ENCODE assay signal across 6 cellular contexts in genomic region chr12:131744675-131745074, GRCh38. TPM values are rescaled to one million over a fixed set of nuclear protein-coding genes. Genes with fewer than 3 reads are reported as not detected.
DNase-seq lines count a peak whose midpoint lies in the region; ATAC-seq, FAIRE-seq and TF ChIP-seq lines count a peak whose summit lies in the region.
"Not testable (repeated sequence)": the region's sequence is repeated elsewhere in the genome, so short reads cannot be mapped to it uniquely, and the experiment has no call there.

No MANE protein-coding gene starts in this region.

- TF ChIP-seq RAD21 in K562 (CRISPR knock-in tag; conservative IDR thresholded peaks at IDR 0.05 in 1 of 2, IDR thresholded peaks at IDR 0.05 in 1 of 2), result not testable (repeated sequence)

- not testable (repeated sequence) for DNase-seq in activated naive CD4-positive, alpha-beta T cell treated with anti-CD3 and anti-CD28 coated beads, Interleukin-2, amount 10 ng/mL, durations not matched to agents 7 days and 5 days; endothelial cell (ENCODE audit: low spot score)
- DNase-seq in K562 (ENCODE audit: extremely low read depth in 1 of 4, low spot score in 3 of 4) (peak in 1 of 4 experiments; percentile 18), islet precursor cell (peak; percentile 43), osteocyte (ENCODE audit: extremely low spot score, unreplicated experiment) (peak; percentile 17)

- TF ChIP-seq CTCF in HEK293 (tag by site-specific recombination; IDR thresholded peaks at IDR 0.05); K562 (IDR thresholded peaks at IDR 0.05 in 2 of 3, conservative IDR thresholded peaks at IDR 0.05 in 1 of 3; ENCODE audit: insufficient read depth in 2 of 3, low read depth in 1 of 3, low read length in 3 of 3); endothelial cell (IDR thresholded peaks at IDR 0.05; ENCODE audit: unreplicated experiment); osteocyte (IDR thresholded peaks at IDR 0.05): not testable (repeated sequence)

- H3K4me3 ChIP-seq in HEK293 (ENCODE audit: low read depth, low read length); K562: not testable (repeated sequence)

- H3K4me3 Mint-ChIP-seq in activated naive CD4-positive, alpha-beta T cell treated with anti-CD3 and anti-CD28 coated beads, Interleukin-2, amount 10 ng/mL, durations not matched to agents 7 days and 5 days; osteocyte (ENCODE audit: unreplicated experiment): not testable (repeated sequence)
- H3K4me3 Mint-ChIP-seq in endothelial cell (ENCODE audit: unreplicated experiment), result peak overlapping the region; percentile 44

- not testable (repeated sequence) for ATAC-seq in K562

- not testable (repeated sequence) for H2AFZ ChIP-seq in K562 (ENCODE audit: low read depth, low read length)

- H3K36me3 Mint-ChIP-seq in activated naive CD4-positive, alpha-beta T cell treated with anti-CD3 and anti-CD28 coated beads, Interleukin-2, amount 10 ng/mL, durations not matched to agents 7 days and 5 days, result peaks cover 55% of the 10 kb centered on the region
- peaks cover 65% of the 10 kb centered on the region for H3K36me3 Mint-ChIP-seq in endothelial cell (ENCODE audit: low read depth, unreplicated experiment)
- peaks cover 66% of the 10 kb centered on the region for H3K36me3 Mint-ChIP-seq in osteocyte (ENCODE audit: unreplicated experiment)

- peak; percentile 42 for FAIRE-seq in K562 (lab: Jason Lieb, UNC)

- H3K4me2 ChIP-seq in K562 (ENCODE audit: insufficient read depth, low read length), result not testable (repeated sequence)

- H3K79me2 ChIP-seq in K562 (ENCODE audit: control insufficient read depth, insufficient read depth, low read length), result not testable (repeated sequence)

- POLR2A ChIA-PET in HEK293 (lab: Yijun Ruan, JAX), result not testable (repeated sequence)
- POLR2A ChIA-PET in K562 (lab: Yijun Ruan, JAX), result interaction anchor here (1.4 kb wide), 1 partner anchor 7 kb away, joined by 4 read pairs; no protein-coding TSS in a partner anchor

- H4K20me1 ChIP-seq in K562 (replicated peaks; ENCODE audit: control insufficient read depth, insufficient read depth, low read length), result not testable (repeated sequence)

- not testable (repeated sequence) for H3K4me1 ChIP-seq in HEK293 (ENCODE audit: control insufficient read depth, insufficient read depth, low read length); K562 (replicated peaks in 1 of 2; ENCODE audit: control insufficient read depth in 2 of 2, insufficient read depth in 2 of 2, low read length in 2 of 2)

- not testable (repeated sequence) for H3K9ac ChIP-seq in K562 (ENCODE audit: insufficient read depth in 1 of 2, low read depth in 2 of 2, low read length in 2 of 2)

- H3K9me1 ChIP-seq in K562 (ENCODE audit: control insufficient read depth, insufficient read depth, low read length), result not testable (repeated sequence)

- in situ Hi-C loops in K562 (cut with MboI), result not testable (repeated sequence)

- not testable (repeated sequence) for H3K27me3 Mint-ChIP-seq in activated naive CD4-positive, alpha-beta T cell treated with anti-CD3 and anti-CD28 coated beads, Interleukin-2, amount 10 ng/mL, durations not matched to agents 7 days and 5 days; endothelial cell (ENCODE audit: unreplicated experiment); osteocyte (ENCODE audit: unreplicated experiment)

- TF ChIP-seq EP300 in K562 (IDR thresholded peaks at IDR 0.05; ENCODE audit: low read length), result not testable (repeated sequence)

- BruUV-seq in K562 (replicated peaks; lab: Mats Ljungman, UMichigan), result not testable (repeated sequence)

- CTCF ChIA-PET in HEK293 (lab: Yijun Ruan, JAX); activated naive CD4-positive, alpha-beta T cell treated with anti-CD3 and anti-CD28 coated beads, Interleukin-2, amount 10 ng/mL, durations not matched to agents 7 days and 5 days (lab: Charles Lee); K562 (lab: Yijun Ruan, JAX; ENCODE audit: low intra/inter-chr PET ratio): not testable (repeated sequence)

- not testable (repeated sequence) for TF ChIP-seq POLR2A in K562 (conservative IDR thresholded peaks at IDR 0.05)

- not testable (repeated sequence) for H3K27me3 ChIP-seq in K562 (ENCODE audit: control insufficient read depth in 2 of 2, insufficient read depth in 2 of 2, low read length in 2 of 2)

- peak overlapping the region; percentile 56 for H3K27ac Mint-ChIP-seq in activated naive CD4-positive, alpha-beta T cell treated with anti-CD3 and anti-CD28 coated beads, Interleukin-2, amount 10 ng/mL, durations not matched to agents 7 days and 5 days
- H3K27ac Mint-ChIP-seq in endothelial cell (ENCODE audit: unreplicated experiment); osteocyte (ENCODE audit: unreplicated experiment): not testable (repeated sequence)

- WGBS in K562 (ENCODE audit: insufficient coverage, low coverage, missing lambda C conversion rate), result 100% methylated on average over 1 of the region's 1 CpG

- not testable (repeated sequence) for H3K9me3 ChIP-seq in HEK293 (ENCODE audit: control insufficient read depth, insufficient read depth, low read depth, low read length)
- H3K9me3 ChIP-seq in K562 (replicated peaks; ENCODE audit: control insufficient read depth, insufficient read depth, low read depth, low read length), result peaks cover 24% of the 10 kb centered on the region

- H3K36me3 ChIP-seq in HEK293 (ENCODE audit: control insufficient read depth in 2 of 2, insufficient read depth in 1 of 2, low read length in 2 of 2) (peaks cover 11 to 89% of the 10 kb centered on the region in 2 experiments), K562 (ENCODE audit: control insufficient read depth, insufficient read depth, low read length) (peaks cover 89% of the 10 kb centered on the region)

- H3K27ac ChIP-seq in HEK293 (ENCODE audit: extremely low read depth, low read depth, low read length); K562 (ENCODE audit: extremely low read depth, low read depth, low read length): not testable (repeated sequence)

- intact Hi-C loops in K562 (cut with micrococcal nuclease), result not testable (repeated sequence)

- not testable (repeated sequence) for H3K4me1 Mint-ChIP-seq in activated naive CD4-positive, alpha-beta T cell treated with anti-CD3 and anti-CD28 coated beads, Interleukin-2, amount 10 ng/mL, durations not matched to agents 7 days and 5 days; osteocyte (ENCODE audit: unreplicated experiment)
- peaks cover 15% of the 10 kb centered on the region for H3K4me1 Mint-ChIP-seq in endothelial cell (ENCODE audit: unreplicated experiment)

- peaks cover 20% of the 10 kb centered on the region for H3K9me3 Mint-ChIP-seq in activated naive CD4-positive, alpha-beta T cell treated with anti-CD3 and anti-CD28 coated beads, Interleukin-2, amount 10 ng/mL, durations not matched to agents 7 days and 5 days
- not testable (repeated sequence) for H3K9me3 Mint-ChIP-seq in endothelial cell (ENCODE audit: unreplicated experiment); osteocyte (ENCODE audit: unreplicated experiment)

TF ChIP-seq in HEK293, 187 proteins besides CTCF, POLR2A, EP300 and RAD21:
- TF ChIP-seq EGR2 (tag by site-specific recombination; IDR thresholded peaks at IDR 0.05; ENCODE audit: low read depth), result peak; percentile 32; the same call in 1 of the 2 replicates
TF ChIP-seq in HEK293: peak in this region for 1; not testable (repeated sequence) for 186.

TF ChIP-seq in K562, 482 proteins besides CTCF, POLR2A, EP300 and RAD21:
- TF ChIP-seq ZFP36 (IDR thresholded peaks at IDR 0.05; ENCODE audit: low read depth, low read length, partially characterized antibody), result peak; percentile 33
- TF ChIP-seq ZNF431 (CRISPR knock-in tag; IDR thresholded peaks at IDR 0.05), result peak; percentile 99
- peak; percentile 30; the same call in 1 of the 2 replicates for TF ChIP-seq TRIM28 (IDR thresholded peaks at IDR 0.05)

RNA-seq across cellular contexts. Expression of gene SFSWAP, which starts 33.8 kb away (rescaled TPM):
- total RNA-seq in K562 (2011; cell fraction: chromatin; rRNA removed; ENCODE audit: low replicate concordance), result 141 and 174 TPM in 2 replicates
- 69.2 and 73.8 TPM in 2 replicates for total RNA-seq in K562 (2011; cell fraction: nucleolus; rRNA removed)
- 106 and 133 TPM in 2 replicates for total RNA-seq in K562 (2011; cell fraction: nucleoplasm; rRNA removed)
- total RNA-seq in K562 (2014; rRNA removed), result 47.5 and 53.4 TPM in 2 replicates
- 21.9 and 23.4 TPM in 2 replicates for total RNA-seq in K562 (2014; rRNA removed; fragmentation: Illumina TruSeq; extraction: Trizol)
- 31.0 and 32.6 TPM in 2 replicates for total RNA-seq in K562 (2015; rRNA removed; fragmentation: Illumina TruSeq; extraction: Trizol)
- total RNA-seq in K562 (2021), result 57.3 and 60.4 TPM in 2 replicates
- 17.4 and 33.1 TPM in 2 replicates for polyA plus RNA-seq in K562 (2011; rRNA removed)
- polyA plus RNA-seq in K562 (2011; cell fraction: cytosol; rRNA removed), result 17.2 and 28.4 TPM in 2 replicates
- 104 and 135 TPM in 2 replicates for polyA plus RNA-seq in K562 (2011; cell fraction: nucleus; rRNA removed)
- polyA plus RNA-seq in K562 (2012), result 26.3 and 38.9 TPM in 2 replicates
- polyA plus RNA-seq in K562 (2014; fragmentation: Illumina TruSeq; extraction: Trizol), result 47.9 and 49.4 TPM in 2 replicates
- polyA plus RNA-seq in K562 (2014; fragmentation: Nextera tagmentation; extraction: Ambion mirVana), result 1 to 10 TPM; 2.4 to 2.8 TPM
- polyA plus RNA-seq in K562 (2014; rRNA removed), result 36.2 and 42.4 TPM in 2 replicates
- 24.6 and 36.6 TPM in 2 replicates for polyA minus RNA-seq in K562 (2011; rRNA and poly(A)+ RNA removed)
- 18.6 and 35.6 TPM in 2 replicates for polyA minus RNA-seq in K562 (2011; cell fraction: cytosol; rRNA and poly(A)+ RNA removed)
- 50.4 and 79.0 TPM in 2 replicates for polyA minus RNA-seq in K562 (2011; cell fraction: nucleus; rRNA and poly(A)+ RNA removed)
- 56.3 TPM for total RNA-seq in endothelial cell (ENCODE audit: unreplicated experiment)
- total RNA-seq in osteocyte, result 48.0 and 51.3 TPM in 2 replicates
